In the genomic region with DNA sequence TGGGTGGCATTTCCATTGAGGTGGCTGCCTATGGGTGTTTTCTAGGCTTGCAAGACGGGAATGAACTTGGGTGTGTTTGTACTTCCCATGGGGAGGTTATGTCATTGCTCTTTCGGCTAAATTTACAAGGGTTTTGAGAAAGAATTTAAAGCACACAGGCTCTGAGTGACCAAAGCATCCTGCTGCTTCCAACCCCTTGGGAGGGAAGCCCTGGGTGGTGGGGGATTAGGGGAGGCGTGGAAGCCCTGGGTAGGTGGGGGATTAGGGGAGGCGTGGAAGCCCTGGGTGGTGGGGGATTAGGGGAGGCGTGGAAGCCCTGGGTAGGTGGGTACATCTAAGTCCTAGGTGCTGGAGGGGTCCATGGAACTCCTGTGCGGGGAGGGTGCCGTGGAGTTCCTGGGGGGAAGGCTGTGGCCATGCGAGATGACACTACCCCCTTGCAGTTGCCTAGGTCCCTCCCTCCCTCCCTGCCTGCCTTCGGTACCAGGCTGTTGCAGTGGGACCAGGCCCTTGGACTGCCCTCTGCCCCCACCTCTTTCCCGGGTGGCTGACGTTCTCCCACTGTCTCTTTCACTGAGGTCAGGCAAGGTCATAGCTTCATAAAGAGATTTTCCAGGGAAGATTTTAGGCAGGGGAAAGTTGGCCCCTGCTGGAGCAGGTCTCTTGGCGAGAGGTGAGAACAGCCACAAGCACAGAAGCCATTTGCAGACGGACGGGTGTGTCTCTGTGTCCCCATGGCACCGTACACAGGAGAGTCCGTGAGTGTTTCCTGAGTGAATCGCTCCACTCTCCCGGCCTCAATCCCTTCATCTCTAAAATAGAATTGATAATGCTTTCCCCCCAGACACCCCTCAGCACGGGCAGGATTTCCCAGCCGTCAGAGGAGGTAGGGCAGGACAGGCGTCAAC, we compare ENCODE assay signal across 1 cellular context.
TF ChIP-seq lines count a peak whose summit lies in the region.

No MANE protein-coding gene starts in this region.

TF ChIP-seq in H1, 55 proteins besides CTCF, POLR2A, EP300 and RAD21:
- TF ChIP-seq YY1 (IDR thresholded peaks at IDR 0.05; ENCODE audit: low read depth, low read length) = no peak
- TF ChIP-seq BRCA1 (IDR thresholded peaks at IDR 0.05; ENCODE audit: low read depth, low read length) = no peak
- no peak for TF ChIP-seq SAP30 (IDR thresholded peaks at IDR 0.05; ENCODE audit: insufficient read depth, insufficient replicate concordance, low read length)
- TF ChIP-seq CBX5 (IDR thresholded peaks at IDR 0.05; ENCODE audit: low read depth, low read length) = no peak
- TF ChIP-seq SP2 (IDR thresholded peaks at IDR 0.05; ENCODE audit: low read length) = no peak
- no peak for TF ChIP-seq GABPA (IDR thresholded peaks at IDR 0.05; ENCODE audit: borderline replicate concordance, insufficient read depth, low read length)
- TF ChIP-seq ASH2L (IDR thresholded peaks at IDR 0.05; ENCODE audit: low read length) = no peak
- no peak for TF ChIP-seq BCL11A (IDR thresholded peaks at IDR 0.05; ENCODE audit: low read depth in 2 of 2, low read length in 2 of 2)
- TF ChIP-seq, protein P1, sequence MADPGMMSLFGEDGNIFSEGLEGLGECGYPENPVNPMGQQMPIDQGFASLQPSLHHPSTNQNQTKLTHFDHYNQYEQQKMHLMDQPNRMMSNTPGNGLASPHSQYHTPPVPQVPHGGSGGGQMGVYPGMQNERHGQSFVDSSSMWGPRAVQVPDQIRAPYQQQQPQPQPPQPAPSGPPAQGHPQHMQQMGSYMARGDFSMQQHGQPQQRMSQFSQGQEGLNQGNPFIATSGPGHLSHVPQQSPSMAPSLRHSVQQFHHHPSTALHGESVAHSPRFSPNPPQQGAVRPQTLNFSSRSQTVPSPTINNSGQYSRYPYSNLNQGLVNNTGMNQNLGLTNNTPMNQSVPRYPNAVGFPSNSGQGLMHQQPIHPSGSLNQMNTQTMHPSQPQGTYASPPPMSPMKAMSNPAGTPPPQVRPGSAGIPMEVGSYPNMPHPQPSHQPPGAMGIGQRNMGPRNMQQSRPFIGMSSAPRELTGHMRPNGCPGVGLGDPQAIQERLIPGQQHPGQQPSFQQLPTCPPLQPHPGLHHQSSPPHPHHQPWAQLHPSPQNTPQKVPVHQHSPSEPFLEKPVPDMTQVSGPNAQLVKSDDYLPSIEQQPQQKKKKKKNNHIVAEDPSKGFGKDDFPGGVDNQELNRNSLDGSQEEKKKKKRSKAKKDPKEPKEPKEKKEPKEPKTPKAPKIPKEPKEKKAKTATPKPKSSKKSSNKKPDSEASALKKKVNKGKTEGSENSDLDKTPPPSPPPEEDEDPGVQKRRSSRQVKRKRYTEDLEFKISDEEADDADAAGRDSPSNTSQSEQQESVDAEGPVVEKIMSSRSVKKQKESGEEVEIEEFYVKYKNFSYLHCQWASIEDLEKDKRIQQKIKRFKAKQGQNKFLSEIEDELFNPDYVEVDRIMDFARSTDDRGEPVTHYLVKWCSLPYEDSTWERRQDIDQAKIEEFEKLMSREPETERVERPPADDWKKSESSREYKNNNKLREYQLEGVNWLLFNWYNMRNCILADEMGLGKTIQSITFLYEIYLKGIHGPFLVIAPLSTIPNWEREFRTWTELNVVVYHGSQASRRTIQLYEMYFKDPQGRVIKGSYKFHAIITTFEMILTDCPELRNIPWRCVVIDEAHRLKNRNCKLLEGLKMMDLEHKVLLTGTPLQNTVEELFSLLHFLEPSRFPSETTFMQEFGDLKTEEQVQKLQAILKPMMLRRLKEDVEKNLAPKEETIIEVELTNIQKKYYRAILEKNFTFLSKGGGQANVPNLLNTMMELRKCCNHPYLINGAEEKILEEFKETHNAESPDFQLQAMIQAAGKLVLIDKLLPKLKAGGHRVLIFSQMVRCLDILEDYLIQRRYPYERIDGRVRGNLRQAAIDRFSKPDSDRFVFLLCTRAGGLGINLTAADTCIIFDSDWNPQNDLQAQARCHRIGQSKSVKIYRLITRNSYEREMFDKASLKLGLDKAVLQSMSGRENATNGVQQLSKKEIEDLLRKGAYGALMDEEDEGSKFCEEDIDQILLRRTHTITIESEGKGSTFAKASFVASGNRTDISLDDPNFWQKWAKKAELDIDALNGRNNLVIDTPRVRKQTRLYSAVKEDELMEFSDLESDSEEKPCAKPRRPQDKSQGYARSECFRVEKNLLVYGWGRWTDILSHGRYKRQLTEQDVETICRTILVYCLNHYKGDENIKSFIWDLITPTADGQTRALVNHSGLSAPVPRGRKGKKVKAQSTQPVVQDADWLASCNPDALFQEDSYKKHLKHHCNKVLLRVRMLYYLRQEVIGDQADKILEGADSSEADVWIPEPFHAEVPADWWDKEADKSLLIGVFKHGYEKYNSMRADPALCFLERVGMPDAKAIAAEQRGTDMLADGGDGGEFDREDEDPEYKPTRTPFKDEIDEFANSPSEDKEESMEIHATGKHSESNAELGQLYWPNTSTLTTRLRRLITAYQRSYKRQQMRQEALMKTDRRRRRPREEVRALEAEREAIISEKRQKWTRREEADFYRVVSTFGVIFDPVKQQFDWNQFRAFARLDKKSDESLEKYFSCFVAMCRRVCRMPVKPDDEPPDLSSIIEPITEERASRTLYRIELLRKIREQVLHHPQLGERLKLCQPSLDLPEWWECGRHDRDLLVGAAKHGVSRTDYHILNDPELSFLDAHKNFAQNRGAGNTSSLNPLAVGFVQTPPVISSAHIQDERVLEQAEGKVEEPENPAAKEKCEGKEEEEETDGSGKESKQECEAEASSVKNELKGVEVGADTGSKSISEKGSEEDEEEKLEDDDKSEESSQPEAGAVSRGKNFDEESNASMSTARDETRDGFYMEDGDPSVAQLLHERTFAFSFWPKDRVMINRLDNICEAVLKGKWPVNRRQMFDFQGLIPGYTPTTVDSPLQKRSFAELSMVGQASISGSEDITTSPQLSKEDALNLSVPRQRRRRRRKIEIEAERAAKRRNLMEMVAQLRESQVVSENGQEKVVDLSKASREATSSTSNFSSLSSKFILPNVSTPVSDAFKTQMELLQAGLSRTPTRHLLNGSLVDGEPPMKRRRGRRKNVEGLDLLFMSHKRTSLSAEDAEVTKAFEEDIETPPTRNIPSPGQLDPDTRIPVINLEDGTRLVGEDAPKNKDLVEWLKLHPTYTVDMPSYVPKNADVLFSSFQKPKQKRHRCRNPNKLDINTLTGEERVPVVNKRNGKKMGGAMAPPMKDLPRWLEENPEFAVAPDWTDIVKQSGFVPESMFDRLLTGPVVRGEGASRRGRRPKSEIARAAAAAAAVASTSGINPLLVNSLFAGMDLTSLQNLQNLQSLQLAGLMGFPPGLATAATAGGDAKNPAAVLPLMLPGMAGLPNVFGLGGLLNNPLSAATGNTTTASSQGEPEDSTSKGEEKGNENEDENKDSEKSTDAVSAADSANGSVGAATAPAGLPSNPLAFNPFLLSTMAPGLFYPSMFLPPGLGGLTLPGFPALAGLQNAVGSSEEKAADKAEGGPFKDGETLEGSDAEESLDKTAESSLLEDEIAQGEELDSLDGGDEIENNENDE (IDR thresholded peaks at IDR 0.05; ENCODE audit: insufficient replicate concordance, low read length) = no peak
- TF ChIP-seq HDAC2 (IDR thresholded peaks at IDR 0.05; ENCODE audit: borderline replicate concordance in 1 of 2, low read depth in 2 of 2, low read length in 2 of 2) = no peak
- TF ChIP-seq KDM4A (IDR thresholded peaks at IDR 0.05; ENCODE audit: low read depth, low read length, severe bottlenecking) = no peak
